In the genomic region with DNA sequence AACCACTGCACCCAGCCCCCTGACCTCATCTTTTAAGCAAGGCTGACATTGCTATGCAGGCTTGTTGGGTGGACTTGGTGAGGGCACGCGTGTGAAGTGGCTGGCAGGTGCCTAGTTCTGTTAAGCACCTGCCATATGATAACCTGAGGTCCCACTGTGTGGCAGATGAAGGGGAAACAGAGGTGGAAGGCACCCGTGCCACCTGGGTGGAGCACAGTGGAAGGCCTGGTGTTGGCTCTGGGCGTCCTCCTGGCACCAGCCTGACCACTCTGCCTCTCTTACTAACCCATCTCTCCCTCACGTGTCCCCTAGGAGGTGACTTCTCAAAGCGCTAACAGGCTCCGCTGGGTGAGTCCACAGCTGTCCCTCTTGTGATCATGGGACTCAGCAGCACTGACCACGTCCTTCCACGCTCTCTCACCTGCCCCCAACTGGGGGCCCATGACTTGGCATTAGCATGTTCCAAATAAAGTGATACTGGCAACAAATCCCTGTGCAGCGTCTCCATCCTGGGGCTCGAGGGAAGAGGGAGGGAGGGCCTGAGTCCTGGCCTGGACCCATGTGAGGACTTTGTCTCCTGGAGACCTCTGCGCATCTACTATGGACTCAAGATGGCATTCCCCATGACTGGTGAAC, we compare ENCODE assay signal across 24 cellular contexts.
"Had no signal": no experiment of that assay in that cellular context is flagged by ENCODE, and none has a peak within 500 bp of the region (broad histone marks: within the 10 kb centered on the region; RNA-seq: fewer than 3 reads in every experiment).

No MANE protein-coding gene starts in this region.

- H3K27me3 ChIP-seq: ascending aorta, MG63 had no signal

- ATAC-seq: activated CD8-positive, alpha-beta T cell treated with anti-CD3 and anti-CD28 coated beads, Interleukin-2, amount 10 ng/mL, durations not matched to agents 7 days and 5 days had no signal

- H3K27ac ChIP-seq: ascending aorta, PC-9, RWPE1, WERI-Rb-1 had no signal

- H3K4me3 ChIP-seq: ascending aorta, MG63, PC-9 had no signal

- H3K36me3 ChIP-seq: ascending aorta, MG63, WERI-Rb-1 had no signal

- H3K9me3 Mint-ChIP-seq: activated CD4-positive, alpha-beta T cell treated with anti-CD3 and anti-CD28 coated beads, Interleukin-2, amount 10 ng/mL, durations not matched to agents 24 days and 14 days; activated naive CD4-positive, alpha-beta T cell treated with anti-CD3 and anti-CD28 coated beads, Interleukin-2, amount 50 U/mL, for 24 hours; activated naive CD8-positive, alpha-beta T cell treated with anti-CD3 and anti-CD28 coated beads, Interleukin-2, amount 10 ng/mL, durations not matched to agents 7 days and 5 days had no signal

- DNase-seq: activated CD4-positive, alpha-beta T cell treated with anti-CD3 and anti-CD28 coated beads, Interleukin-2, amount 10 ng/mL, durations not matched to agents 24 days and 14 days; activated CD4-positive, alpha-beta T cell treated with anti-CD3 and anti-CD28 coated beads, Interleukin-2, amount 50 U/mL, for 4 hours; activated CD8-positive, alpha-beta T cell treated with anti-CD3 and anti-CD28 coated beads, Interleukin-2, amount 10 ng/mL, durations not matched to agents 7 days and 5 days; activated effector memory CD4-positive, alpha-beta T cell treated with Interleukin-2 at 50 U/mL for 16 hours; activated naive CD8-positive, alpha-beta T cell treated with anti-CD3 and anti-CD28 coated beads, Interleukin-2, amount 10 ng/mL, durations not matched to agents 7 days and 5 days; activated T-cell treated with anti-CD3 and anti-CD28 coated beads, Interleukin-2, amount 50 U/mL, for 48 hours; amygdala; KG1; MG63; NCI-H1048; NCI-H1105 treated with DMSO at 0.1 percent for 48 hours; NCI-H1436; NCI-H1694; NCI-H1930; NCI-H2081 treated with DMSO at 0.1 percent for 48 hours; NCI-H345; NCI-H524 treated with DMSO at 0.1 percent for 48 hours; PC-9; Right ventricle myocardium superior; T1000; WERI-Rb-1 had no signal

- H3K4me3 Mint-ChIP-seq: activated CD4-positive, alpha-beta T cell treated with anti-CD3 and anti-CD28 coated beads, Interleukin-2, amount 10 ng/mL, durations not matched to agents 24 days and 14 days; activated CD8-positive, alpha-beta T cell treated with anti-CD3 and anti-CD28 coated beads, Interleukin-2, amount 10 ng/mL, durations not matched to agents 7 days and 5 days; activated naive CD4-positive, alpha-beta T cell treated with anti-CD3 and anti-CD28 coated beads, Interleukin-2, amount 50 U/mL, for 24 hours; activated naive CD8-positive, alpha-beta T cell treated with anti-CD3 and anti-CD28 coated beads, Interleukin-2, amount 10 ng/mL, durations not matched to agents 7 days and 5 days had no signal

- H3K27ac Mint-ChIP-seq: activated CD4-positive, alpha-beta T cell treated with anti-CD3 and anti-CD28 coated beads, Interleukin-2, amount 10 ng/mL, durations not matched to agents 24 days and 14 days; activated CD8-positive, alpha-beta T cell treated with anti-CD3 and anti-CD28 coated beads, Interleukin-2, amount 10 ng/mL, durations not matched to agents 7 days and 5 days; activated naive CD4-positive, alpha-beta T cell treated with anti-CD3 and anti-CD28 coated beads, Interleukin-2, amount 50 U/mL, for 24 hours; activated naive CD8-positive, alpha-beta T cell treated with anti-CD3 and anti-CD28 coated beads, Interleukin-2, amount 10 ng/mL, durations not matched to agents 7 days and 5 days had no signal

- H3K9me3 ChIP-seq: ascending aorta, MG63 had no signal

- H3K36me3 Mint-ChIP-seq: activated naive CD4-positive, alpha-beta T cell treated with anti-CD3 and anti-CD28 coated beads, Interleukin-2, amount 50 U/mL, for 24 hours; activated naive CD8-positive, alpha-beta T cell treated with anti-CD3 and anti-CD28 coated beads, Interleukin-2, amount 10 ng/mL, durations not matched to agents 7 days and 5 days had no signal

- H3K4me1 ChIP-seq: ascending aorta had no signal
